1 cellular context compared by ENCODE assay signal in genomic region chr11:75522645-75523044, GRCh38.
TF ChIP-seq lines count a peak whose summit lies in the region.

No MANE protein-coding gene starts in this region.

TF ChIP-seq in endothelial cell of umbilical vein, 7 proteins besides CTCF, POLR2A, EP300 and RAD21:
- TF ChIP-seq GATA2 (IDR thresholded peaks at IDR 0.05; ENCODE audit: insufficient read depth, insufficient read length, low read depth, low read length) = no peak
- TF ChIP-seq, protein P1, sequence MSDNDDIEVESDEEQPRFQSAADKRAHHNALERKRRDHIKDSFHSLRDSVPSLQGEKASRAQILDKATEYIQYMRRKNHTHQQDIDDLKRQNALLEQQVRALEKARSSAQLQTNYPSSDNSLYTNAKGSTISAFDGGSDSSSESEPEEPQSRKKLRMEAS (IDR thresholded peaks at IDR 0.05; ENCODE audit: insufficient read depth, insufficient read length) = no peak
- TF ChIP-seq JUN (IDR thresholded peaks at IDR 0.05; ENCODE audit: borderline replicate concordance, insufficient read depth, insufficient read length, low read depth) = no peak
- no peak for TF ChIP-seq EZH2 (IDR thresholded peaks at IDR 0.05; ENCODE audit: borderline replicate concordance, low read depth, low read length, severe bottlenecking)
- TF ChIP-seq MYC (IDR thresholded peaks at IDR 0.05; ENCODE audit: low read depth, low read length) = no peak
- no peak for TF ChIP-seq FOS (IDR thresholded peaks at IDR 0.05; ENCODE audit: borderline replicate concordance, insufficient read depth, low read length)
- no peak for TF ChIP-seq POLR2AphosphoS5 (IDR thresholded peaks at IDR 0.05; ENCODE audit: insufficient read depth, low read depth, low read length)
